ENCODE assay signal across 8 cellular contexts in genomic region chr9:75086443-75087278, GRCh38. TPM values are rescaled to one million over a fixed set of nuclear protein-coding genes. Genes with fewer than 3 reads are reported as not detected.
DNase-seq lines count a peak whose midpoint lies in the region; ATAC-seq and TF ChIP-seq lines count a peak whose summit lies in the region.

No MANE protein-coding gene starts in this region.

- no peak for ATAC-seq in activated T-cell treated with anti-CD3 and anti-CD28 coated beads, Interleukin-2, amount 50 U/mL, for 4 hours
- ATAC-seq in GM18511 (IDR thresholded peaks at IDR 0.05; ENCODE audit: unreplicated experiment) (no peak), GM21619 (IDR thresholded peaks at IDR 0.05; ENCODE audit: unreplicated experiment) (no peak)

- H3K4me1 ChIP-seq in hepatocyte (ENCODE audit: insufficient read depth) (peaks cover 13% of the 10 kb centered on the region), spleen (peaks cover 34 to 75% (median 55%) of the 10 kb centered on the region in 6 donors)

- H3K27ac ChIP-seq in hepatocyte (peak overlapping the region; percentile 93), spleen (peak overlapping the region; percentile 94 to 100 (median 97))

- intact Hi-C loops in spleen (cut with DNase I; ENCODE audit: low total_unique reads), result loop anchor here (5.0 kb wide), 1 partner anchor 134 kb away; the partner anchor contains the start of gene C9orf40

- no peaks in the 10 kb centered on the region for H3K9me2 ChIP-seq in hepatocyte (replicated peaks; ENCODE audit: insufficient read depth)

- 31% methylated on average over 16 of the region's 16 CpGs for WGBS in hepatocyte (ENCODE audit: low lambda C conversion rate, missing lambda C conversion rate)
- 28 to 50% (median 41%) methylated on average over 15 to 16 of the region's 16 CpGs for WGBS in spleen, 5 donors

- no peak for TF ChIP-seq CTCF in hepatocyte (IDR thresholded peaks at IDR 0.05; ENCODE audit: poor library complexity)
- no peak for TF ChIP-seq CTCF in spleen (IDR thresholded peaks at IDR 0.05 in 8 of 11, conservative IDR thresholded peaks at IDR 0.05 in 3 of 11)

- H3K9me3 ChIP-seq in hepatocyte (ENCODE audit: low read depth), result no peaks in the 10 kb centered on the region
- H3K9me3 ChIP-seq in spleen, result no peaks in the 10 kb centered on the region

- peaks cover 9% of the 10 kb centered on the region for H3K36me3 Mint-ChIP-seq in activated T-cell treated with anti-CD3 and anti-CD28 coated beads, Interleukin-2, amount 50 U/mL, for 4 hours (ENCODE audit: insufficient read depth)

- H3K79me2 ChIP-seq in hepatocyte, result peaks cover 28% of the 10 kb centered on the region

- H3K4me1 Mint-ChIP-seq in activated T-cell treated with anti-CD3 and anti-CD28 coated beads, Interleukin-2, amount 50 U/mL, for 4 hours (ENCODE audit: low read depth), result peaks cover 65% of the 10 kb centered on the region

- peak overlapping the region; percentile 83 for H3K4me2 ChIP-seq in hepatocyte

- no peaks in the 10 kb centered on the region for H3K27me3 ChIP-seq in hepatocyte
- H3K27me3 ChIP-seq in spleen (replicated peaks in 1 of 7), result no peaks in the 10 kb centered on the region

- H4K20me1 ChIP-seq in hepatocyte (ENCODE audit: insufficient read depth, poor library complexity, severe bottlenecking), result no peaks in the 10 kb centered on the region

- no peaks in the 10 kb centered on the region for H3K9me3 Mint-ChIP-seq in activated T-cell treated with anti-CD3 and anti-CD28 coated beads, Interleukin-2, amount 50 U/mL, for 4 hours

- DNase-seq in HT-29 (ENCODE audit: low spot score) (peak; percentile 20), hepatocyte (ENCODE audit: low spot score) (peak; percentile 28), spleen (peak; percentile 78), ecto neural progenitor cell (ENCODE audit: low spot score) (no peak)
- no peak for DNase-seq in activated T-cell treated with anti-CD3 and anti-CD28 coated beads, Interleukin-2, amount 50 U/mL, for 4 hours
- DNase-seq in activated CD8-positive, alpha-beta memory T cell treated with anti-CD3 and anti-CD28 coated beads for 24 hours, result no peak

- peak overlapping the region; percentile 82 for H3K4me3 ChIP-seq in hepatocyte
- H3K4me3 ChIP-seq in spleen, result peak overlapping the region; percentile 48 to 95 (median 88)

- no peak for TF ChIP-seq POLR2A in spleen (IDR thresholded peaks at IDR 0.05)

- peak overlapping the region; percentile 93 for H3K4me3 Mint-ChIP-seq in activated T-cell treated with anti-CD3 and anti-CD28 coated beads, Interleukin-2, amount 50 U/mL, for 4 hours

- no peaks in the 10 kb centered on the region for H3K27me3 Mint-ChIP-seq in activated T-cell treated with anti-CD3 and anti-CD28 coated beads, Interleukin-2, amount 50 U/mL, for 4 hours (ENCODE audit: low read depth)

- H2AFZ ChIP-seq in hepatocyte, result peak overlapping the region; percentile 65

- H3K36me3 ChIP-seq in hepatocyte (replicated peaks; ENCODE audit: insufficient read depth, low read depth), result no peaks in the 10 kb centered on the region
- peaks cover 0 to 18% (median 2%) of the 10 kb centered on the region in 6 donors for H3K36me3 ChIP-seq in spleen

RNA-seq across cellular contexts. Expression of gene NMRK1, which starts 1.3 kb away (rescaled TPM):
- 2.3 and 5.1 TPM in 2 replicates for total RNA-seq in HT-29 (2014; rRNA removed; shearing (Covaris generic))
- total RNA-seq in activated T-cell treated with anti-CD3 and anti-CD28 coated beads, Interleukin-2, amount 50 U/mL, for 4 hours, result 10 to 100 TPM in 2 of 3 donors, 1 to 10 TPM in 1; 7.3 to 11.1 (median 11.1) TPM
- total RNA-seq in hepatocyte (13.6 and 18.5 TPM in 2 replicates), spleen (10 to 100 TPM; 27.4 to 58.1 (median 39.1) TPM)
- polyA plus RNA-seq in hepatocyte (14.1 and 16.1 TPM in 2 replicates), spleen (10 to 100 TPM; 31.9 to 65.5 (median 57.0) TPM)

RNA-seq across cellular contexts. Expression of gene OSTF1, which starts 1.7 kb away (rescaled TPM):
- total RNA-seq in HT-29 (2014; rRNA removed; shearing (Covaris generic)), result 32.1 and 36.6 TPM in 2 replicates
- 10 to 100 TPM; 38.9 to 49.8 (median 41.3) TPM for total RNA-seq in activated T-cell treated with anti-CD3 and anti-CD28 coated beads, Interleukin-2, amount 50 U/mL, for 4 hours
- total RNA-seq in hepatocyte (22.4 and 25.3 TPM in 2 replicates), spleen (100 to 1,000 TPM in 5 of 7 donors, 10 to 100 TPM in 2; 76.4 to 123 (median 114) TPM)
- polyA plus RNA-seq in hepatocyte (29.1 and 30.3 TPM in 2 replicates), spleen (10 to 100 TPM; 58.4 to 89.4 (median 73.4) TPM)

RNA-seq across cellular contexts. Expression of gene CARNMT1, which starts 58.6 kb away (rescaled TPM):
- total RNA-seq in HT-29 (2014; rRNA removed; shearing (Covaris generic)), result 41.3 and 41.8 TPM in 2 replicates
- total RNA-seq in activated T-cell treated with anti-CD3 and anti-CD28 coated beads, Interleukin-2, amount 50 U/mL, for 4 hours, result 10 to 100 TPM; 30.6 to 38.0 (median 36.0) TPM
- total RNA-seq in hepatocyte (37.1 and 45.8 TPM in 2 replicates), spleen (10 to 100 TPM; 13.8 to 23.1 (median 16.6) TPM)
- polyA plus RNA-seq in hepatocyte (9.1 and 14.5 TPM in 2 replicates), spleen (1 to 10 TPM; 4.6 to 7.7 (median 6.9) TPM)

Comparison
In these comparisons a context has a peak if more than half of its experiments do, and no peak if none do; other contexts are left out.
1. DNase-seq: peak in HT-29 (single experiment), hepatocyte (single experiment) and spleen (single experiment); none in activated T-cell treated with anti-CD3 and anti-CD28 coated beads, Interleukin-2, amount 50 U/mL, for 4 hours (single experiment), ecto neural progenitor cell (single experiment) and activated CD8-positive, alpha-beta memory T cell treated with anti-CD3 and anti-CD28 coated beads for 24 hours (single experiment).